13 cellular contexts compared by ENCODE assay signal in genomic region chr2:1518501-1518821, GRCh38.
A peak's percentile ranks its signal among the peaks of the same experiment; 100 is the strongest.
DNase-seq lines count a peak whose midpoint lies in the region; ATAC-seq, FAIRE-seq and TF ChIP-seq lines count a peak whose summit lies in the region.
"Had no signal": no experiment of that assay in that cellular context is flagged by ENCODE, and none has a peak within 500 bp of the region (broad histone marks: within the 10 kb centered on the region; RNA-seq: fewer than 3 reads in every experiment).

No MANE protein-coding gene starts in this region.

- intact Hi-C loops in activated CD8-positive, alpha-beta T cell treated with anti-CD3 and anti-CD28 coated beads for 36 hours (cut with micrococcal nuclease) = no loop called here
- intact Hi-C loops in naive thymus-derived CD4-positive, alpha-beta T cell (cut with micrococcal nuclease) = loop anchor here in 1 of 2 donors (10.0 kb wide), 1 partner anchor 354 kb away; no protein-coding TSS in a partner anchor
- intact Hi-C loops in lower leg skin (cut with DNase I; ENCODE audit: low total_unique reads) = no loop called here
- intact Hi-C loops in PC-3 (cut with micrococcal nuclease) = no loop called here

- DNase-seq in activated naive CD4-positive, alpha-beta T cell treated with Interleukin-2 at 50 U/mL for 16 hours = no peak
- DNase-seq in GM12891 (ENCODE audit: insufficient read length, low spot score) (no peak), lower leg skin (ENCODE audit: low spot score in 2 of 2) (no peak), PC-3 (no peak), COR-L47 (lab: John Stamatoyannopoulos, UW) (no peak)
- DNase-seq in activated CD8-positive, alpha-beta T cell treated with anti-CD3 and anti-CD28 coated beads for 36 hours = peak; percentile 23
- peak in 7 of 9 donors; percentile 50 to 82 (median 60) for DNase-seq in naive thymus-derived CD4-positive, alpha-beta T cell
- DNase-seq: adrenal gland; NCI-H187; NCI-H446 treated with DMSO at 0.1 percent for 48 hours; stimulated activated CD4-positive, alpha-beta T cell treated with anti-CD3 and anti-CD28 coated beads, Interleukin-2, amount 100 ng/mL, for 48 hours; tibial artery had no signal

- peaks cover 51% of the 10 kb centered on the region for H3K4me1 Mint-ChIP-seq in activated naive CD4-positive, alpha-beta T cell treated with anti-CD3 and anti-CD28 coated beads, Interleukin-2, amount 50 U/mL, for 24 hours
- H3K4me1 Mint-ChIP-seq in activated CD8-positive, alpha-beta T cell treated with anti-CD3 and anti-CD28 coated beads for 36 hours (ENCODE audit: low read depth) = peaks cover 19% of the 10 kb centered on the region
- H3K4me1 Mint-ChIP-seq in naive thymus-derived CD4-positive, alpha-beta T cell = peaks cover 16 to 55% (median 44%) of the 10 kb centered on the region in 7 donors

- H3K9me2 ChIP-seq in PC-3 (replicated peaks; ENCODE audit: low read length) = no peaks in the 10 kb centered on the region

- TF ChIP-seq CTCF in activated CD8-positive, alpha-beta T cell treated with anti-CD3 and anti-CD28 coated beads for 36 hours (IDR thresholded peaks at IDR 0.05) = no peak
- no peak for TF ChIP-seq CTCF in lower leg skin (IDR thresholded peaks at IDR 0.05)
- no peak for TF ChIP-seq CTCF in PC-3 (conservative IDR thresholded peaks at IDR 0.05; ENCODE audit: low read depth, low read length)

- H3K9ac ChIP-seq in PC-3 (ENCODE audit: low read length) = no peak overlapping the region

- peak overlapping the region; percentile 48 for H3K27ac ChIP-seq in naive thymus-derived CD4-positive, alpha-beta T cell (ENCODE audit: low read depth, low read length)
- no peak overlapping the region for H3K27ac ChIP-seq in PC-3 (ENCODE audit: low read length)
- H3K27ac ChIP-seq: adrenal gland, tibial artery had no signal

- peak overlapping the region; percentile 87 for H3K27ac Mint-ChIP-seq in activated naive CD4-positive, alpha-beta T cell treated with anti-CD3 and anti-CD28 coated beads, Interleukin-2, amount 50 U/mL, for 24 hours
- H3K27ac Mint-ChIP-seq in activated CD8-positive, alpha-beta T cell treated with anti-CD3 and anti-CD28 coated beads for 36 hours = peak overlapping the region; percentile 54
- H3K27ac Mint-ChIP-seq in naive thymus-derived CD4-positive, alpha-beta T cell = peak overlapping the region; percentile 73 to 94 (median 89)

- no peaks in the 10 kb centered on the region for H3K9me3 ChIP-seq in naive thymus-derived CD4-positive, alpha-beta T cell (ENCODE audit: control insufficient read depth in 2 of 3, low read length in 3 of 3)
- no peaks in the 10 kb centered on the region for H3K9me3 ChIP-seq in PC-3 (ENCODE audit: low read length)
- H3K9me3 ChIP-seq: adrenal gland, tibial artery had no signal

- no peaks in the 10 kb centered on the region for H3K27me3 Mint-ChIP-seq in activated naive CD4-positive, alpha-beta T cell treated with anti-CD3 and anti-CD28 coated beads, Interleukin-2, amount 50 U/mL, for 24 hours
- H3K27me3 Mint-ChIP-seq in activated CD8-positive, alpha-beta T cell treated with anti-CD3 and anti-CD28 coated beads for 36 hours = no peaks in the 10 kb centered on the region
- no peaks in the 10 kb centered on the region for H3K27me3 Mint-ChIP-seq in naive thymus-derived CD4-positive, alpha-beta T cell

- no peak overlapping the region for H3K4me2 ChIP-seq in PC-3 (ENCODE audit: low read length)

- H3K4me3 Mint-ChIP-seq in activated naive CD4-positive, alpha-beta T cell treated with anti-CD3 and anti-CD28 coated beads, Interleukin-2, amount 50 U/mL, for 24 hours = peak overlapping the region; percentile 40
- H3K4me3 Mint-ChIP-seq in activated CD8-positive, alpha-beta T cell treated with anti-CD3 and anti-CD28 coated beads for 36 hours = no peak overlapping the region
- peak overlapping the region; percentile 26 to 71 (median 53) for H3K4me3 Mint-ChIP-seq in naive thymus-derived CD4-positive, alpha-beta T cell

- peaks cover 0 to 18% of the 10 kb centered on the region in 2 donors for H3K4me1 ChIP-seq in naive thymus-derived CD4-positive, alpha-beta T cell (ENCODE audit: control insufficient read depth in 2 of 2, insufficient read depth in 2 of 2, low read length in 2 of 2)
- H3K4me1 ChIP-seq in PC-3 (ENCODE audit: insufficient read depth, low read length) = no peaks in the 10 kb centered on the region
- H3K4me1 ChIP-seq: adrenal gland, tibial artery had no signal

- no peak overlapping the region for H2AFZ ChIP-seq in PC-3 (ENCODE audit: low read length)

- H3F3A ChIP-seq in PC-3 (ENCODE audit: low read length, unreplicated experiment) = no peaks in the 10 kb centered on the region

- H3K4me3 ChIP-seq in naive thymus-derived CD4-positive, alpha-beta T cell (ENCODE audit: low read length) = no peak overlapping the region
- H3K4me3 ChIP-seq in lower leg skin (ENCODE audit: low read depth, poor library complexity, severe bottlenecking) = no peak overlapping the region
- no peak overlapping the region for H3K4me3 ChIP-seq in PC-3 (ENCODE audit: low read length)
- H3K4me3 ChIP-seq: adrenal gland, tibial artery had no signal

- peak; percentile 79 for ATAC-seq in activated CD8-positive, alpha-beta T cell treated with anti-CD3 and anti-CD28 coated beads for 36 hours
- ATAC-seq in naive thymus-derived CD4-positive, alpha-beta T cell = peak; percentile 90
- ATAC-seq in PC-3 = no peak

- no peaks in the 10 kb centered on the region for H3K36me3 ChIP-seq in naive thymus-derived CD4-positive, alpha-beta T cell (ENCODE audit: control insufficient read depth in 2 of 3, insufficient read depth in 3 of 3, low read length in 3 of 3)
- H3K36me3 ChIP-seq in PC-3 (ENCODE audit: low read depth, low read length) = no peaks in the 10 kb centered on the region
- H3K36me3 ChIP-seq: adrenal gland, tibial artery had no signal

- no peaks in the 10 kb centered on the region for H3K9me3 Mint-ChIP-seq in activated naive CD4-positive, alpha-beta T cell treated with anti-CD3 and anti-CD28 coated beads, Interleukin-2, amount 50 U/mL, for 24 hours
- H3K9me3 Mint-ChIP-seq in activated CD8-positive, alpha-beta T cell treated with anti-CD3 and anti-CD28 coated beads for 36 hours = no peaks in the 10 kb centered on the region
- no peaks in the 10 kb centered on the region for H3K9me3 Mint-ChIP-seq in naive thymus-derived CD4-positive, alpha-beta T cell

- CTCF ChIA-PET in activated CD8-positive, alpha-beta T cell treated with anti-CD3 and anti-CD28 coated beads for 36 hours (lab: Charles Lee) = interaction anchor here (2.3 kb wide), 1 partner anchor 33 kb away, joined by 16 read pairs; no protein-coding TSS in a partner anchor
- CTCF ChIA-PET in naive thymus-derived CD4-positive, alpha-beta T cell (lab: Charles Lee) = interaction anchor here (0.7 kb wide), 1 partner anchor 349 kb away, joined by 3 read pairs; no protein-coding TSS in a partner anchor
- CTCF ChIA-PET in PC-3 (lab: Charles Lee) = no interaction called here

- POLR2A ChIA-PET in activated CD8-positive, alpha-beta T cell treated with anti-CD3 and anti-CD28 coated beads for 36 hours (lab: Charles Lee) = no interaction called here
- POLR2A ChIA-PET in naive thymus-derived CD4-positive, alpha-beta T cell (lab: Charles Lee) = no interaction called here
- POLR2A ChIA-PET in PC-3 (lab: Charles Lee; ENCODE audit: unreplicated experiment) = no interaction called here

- 77 to 91% methylated on average over 2 of the region's 2 CpGs for WGBS in lower leg skin, 2 donors

- TF ChIP-seq POLR2A in GM12891 (IDR thresholded peaks at IDR 0.05; ENCODE audit: low read depth, low read length) (no peak), lower leg skin (IDR thresholded peaks at IDR 0.05) (no peak)

- no TSS peak for BruUV-seq in PC-3 (replicated peaks; lab: Mats Ljungman, UMichigan)

- no peaks in the 10 kb centered on the region for H3K27me3 ChIP-seq in naive thymus-derived CD4-positive, alpha-beta T cell (ENCODE audit: control insufficient read depth in 2 of 2, insufficient read depth in 2 of 2, low read length in 2 of 2)
- peaks cover 36% of the 10 kb centered on the region for H3K27me3 ChIP-seq in PC-3 (ENCODE audit: low read length)
- H3K27me3 ChIP-seq: adrenal gland had no signal

- H4K20me1 ChIP-seq in PC-3 (ENCODE audit: low read length) = no peaks in the 10 kb centered on the region

- H3K79me2 ChIP-seq in PC-3 (ENCODE audit: low read length) = no peaks in the 10 kb centered on the region

- no peaks in the 10 kb centered on the region for H3K36me3 Mint-ChIP-seq in activated naive CD4-positive, alpha-beta T cell treated with anti-CD3 and anti-CD28 coated beads, Interleukin-2, amount 50 U/mL, for 24 hours
- no peaks in the 10 kb centered on the region for H3K36me3 Mint-ChIP-seq in activated CD8-positive, alpha-beta T cell treated with anti-CD3 and anti-CD28 coated beads for 36 hours (ENCODE audit: low read depth)
- H3K36me3 Mint-ChIP-seq in naive thymus-derived CD4-positive, alpha-beta T cell = peaks cover 0 to 2% (median 0%) of the 10 kb centered on the region in 5 donors

- no peak for FAIRE-seq in GM12891 (lab: Jason Lieb, UNC)

TF ChIP-seq in GM12891, 5 proteins besides CTCF, POLR2A, EP300 and RAD21:
- peak; percentile 71 for TF ChIP-seq SPI1 (IDR thresholded peaks at IDR 0.05; ENCODE audit: low read depth, low read length)
- TF ChIP-seq POU2F2 (IDR thresholded peaks at IDR 0.05; ENCODE audit: low read depth, low read length) = no peak
- no peak for TF ChIP-seq TAF1 (IDR thresholded peaks at IDR 0.05; ENCODE audit: low read depth, low read length)

Comparison
In these comparisons a context has a peak if more than half of its experiments do, and no peak if none do; other contexts are left out.
1. DNase-seq: peak in activated CD8-positive, alpha-beta T cell treated with anti-CD3 and anti-CD28 coated beads for 36 hours (single experiment) and naive thymus-derived CD4-positive, alpha-beta T cell (7 of 9); none in activated naive CD4-positive, alpha-beta T cell treated with Interleukin-2 at 50 U/mL for 16 hours (single experiment), GM12891 (single experiment), lower leg skin (0 of 2), PC-3 (single experiment) and COR-L47 (single experiment).
2. Peak in every context shown above with its lines, with median percentiles within 50 percentile points of each other: H3K27ac Mint-ChIP-seq.